ENCODE assay signal across 18 cellular contexts in genomic region chr1:226975909-226976670, GRCh38. TPM values are rescaled to one million over a fixed set of nuclear protein-coding genes. Genes with fewer than 3 reads are reported as not detected.
DNase-seq lines count a peak whose midpoint lies in the region; ATAC-seq and TF ChIP-seq lines count a peak whose summit lies in the region.
"Had no signal": no experiment of that assay in that cellular context is flagged by ENCODE, and none has a peak within 500 bp of the region (broad histone marks: within the 10 kb centered on the region; RNA-seq: fewer than 3 reads in every experiment).

No MANE protein-coding gene starts in this region.

- H3K9me1 ChIP-seq in IMR-90 (ENCODE audit: insufficient read depth, low read length): no peaks in the 10 kb centered on the region

- TF ChIP-seq POLR2A in IMR-90 (IDR thresholded peaks at IDR 0.05; ENCODE audit: low read depth, low read length) (no peak), adrenal gland (IDR thresholded peaks at IDR 0.05) (no peak), prostate gland (IDR thresholded peaks at IDR 0.05) (no peak)

- no peak overlapping the region for H4K8ac ChIP-seq in IMR-90 (ENCODE audit: low read depth in 2 of 2, low read length in 2 of 2)

- no peak overlapping the region for H2BK20ac ChIP-seq in IMR-90 (ENCODE audit: low read depth, low read length)

- H3K27me3 ChIP-seq in IMR-90 (ENCODE audit: control insufficient read depth, insufficient read depth, low read length) (no peaks in the 10 kb centered on the region), adrenal gland (no peaks in the 10 kb centered on the region), right cardiac atrium (ENCODE audit: control insufficient read depth, insufficient read depth) (no peaks in the 10 kb centered on the region), prostate gland (replicated peaks; ENCODE audit: insufficient read depth) (no peaks in the 10 kb centered on the region)

- intact Hi-C loops in IMR-90 (cut with micrococcal nuclease): no loop called here
- intact Hi-C loops in adrenal gland (cut with DNase I): no loop called here
- intact Hi-C loops in right cardiac atrium (cut with DNase I): no loop called here
- intact Hi-C loops in prostate gland (cut with DNase I): no loop called here

- H4K20me1 ChIP-seq in IMR-90 (ENCODE audit: insufficient read depth, low read length): no peaks in the 10 kb centered on the region

- in situ Hi-C loops in IMR-90 (cut with MboI; ENCODE audit: low sequenced_read_pairs): no loop called here

- H2AFZ ChIP-seq in IMR-90 (replicated peaks; ENCODE audit: low read length, poor library complexity): no peak overlapping the region

- H3K4me2 ChIP-seq in IMR-90 (ENCODE audit: low read depth, low read length): no peak overlapping the region

- TF ChIP-seq CTCF in IMR-90 (conservative IDR thresholded peaks at IDR 0.05; ENCODE audit: low read depth, low read length) (no peak), adrenal gland (IDR thresholded peaks at IDR 0.05) (no peak), prostate gland (IDR thresholded peaks at IDR 0.05) (no peak)

- no peak overlapping the region for H2AK5ac ChIP-seq in IMR-90 (ENCODE audit: low read depth, low read length)

- no peak overlapping the region for H3K27ac ChIP-seq in IMR-90 (ENCODE audit: insufficient read depth, low read length)
- peak overlapping the region in 3 of 5 donors; percentile 13 to 95 (median 86) for H3K27ac ChIP-seq in adrenal gland
- peak overlapping the region; percentile 1 for H3K27ac ChIP-seq in right cardiac atrium (ENCODE audit: low read length)
- no peak overlapping the region for H3K27ac ChIP-seq in prostate gland

- CTCF ChIA-PET in IMR-90 (lab: Yijun Ruan, JAX): no interaction called here

- H3K36me3 ChIP-seq in IMR-90 (ENCODE audit: control insufficient read depth, insufficient read depth, low read length) (no peaks in the 10 kb centered on the region), adrenal gland (replicated peaks in 1 of 2) (peaks cover 0 to 42% of the 10 kb centered on the region in 2 donors), prostate gland (no peaks in the 10 kb centered on the region)

- H2BK120ac ChIP-seq in IMR-90 (ENCODE audit: low read depth, low read length): no peak overlapping the region

- no peak overlapping the region for H3K18ac ChIP-seq in IMR-90 (ENCODE audit: low read depth, low read length)

- no peak overlapping the region for H2BK5ac ChIP-seq in IMR-90 (ENCODE audit: low read depth, low read length, poor library complexity, severe bottlenecking)

- no peak overlapping the region for H2BK15ac ChIP-seq in IMR-90 (ENCODE audit: low read depth, low read length)

- H3K9me3 ChIP-seq in IMR-90 (ENCODE audit: control insufficient read depth, insufficient read depth, low read length): peaks cover 5% of the 10 kb centered on the region
- H3K9me3 ChIP-seq in adrenal gland (replicated peaks in 1 of 3): no peaks in the 10 kb centered on the region
- no peaks in the 10 kb centered on the region for H3K9me3 ChIP-seq in right cardiac atrium (ENCODE audit: control insufficient read depth, low read length)
- H3K9me3 ChIP-seq in prostate gland: no peaks in the 10 kb centered on the region

- H3K9ac ChIP-seq in IMR-90 (ENCODE audit: low read depth, low read length): no peak overlapping the region

- H2AK9ac ChIP-seq in IMR-90 (replicated peaks; ENCODE audit: low read depth, low read length, poor library complexity): peak overlapping the region; percentile 16

- peaks cover 14% of the 10 kb centered on the region; the same call in 1 of the 2 replicates for H3K4me1 ChIP-seq in IMR-90 (ENCODE audit: control insufficient read depth, insufficient read depth, low read length)
- peaks cover 52 to 60% of the 10 kb centered on the region in 2 donors for H3K4me1 ChIP-seq in adrenal gland (replicated peaks in 1 of 2)
- peaks cover 37% of the 10 kb centered on the region for H3K4me1 ChIP-seq in right cardiac atrium (ENCODE audit: control insufficient read depth, insufficient read depth, low read length)
- H3K4me1 ChIP-seq in prostate gland (replicated peaks): peaks cover 10% of the 10 kb centered on the region

- no peak overlapping the region for H3K14ac ChIP-seq in IMR-90 (replicated peaks; ENCODE audit: low read depth, low read length)

- dilution Hi-C loops in IMR-90 (cut with HindIII; ENCODE audit: low sequenced_read_pairs, unreplicated experiment): no loop called here

- no peak for ATAC-seq in IMR-90 (ENCODE audit: low read depth)
- no peak for ATAC-seq in right cardiac atrium
- no peak for ATAC-seq in HG02852 (IDR thresholded peaks at IDR 0.05; ENCODE audit: unreplicated experiment)
- ATAC-seq: HCT116; sciatic nerve; stimulated activated naive CD8-positive, alpha-beta T cell treated with anti-CD3 and anti-CD28 coated beads, Interleukin-15, Interleukin-2, amounts not matched to agents 100 U/mL and 50 U/mL, for 24 hours had no signal

- no peak overlapping the region for H3K23ac ChIP-seq in IMR-90 (ENCODE audit: low read depth, low read length)

- H4K5ac ChIP-seq in IMR-90 (ENCODE audit: low read depth, low read length): no peak overlapping the region

- no peak for DNase-seq in IMR-90
- DNase-seq in adrenal gland: peak in 2 of 7 donors; percentile 16 to 48
- DNase-seq in right cardiac atrium: no peak
- peak; percentile 48 for DNase-seq in pons (ENCODE audit: low spot score)
- DNase-seq in prostate gland (ENCODE audit: low spot score): no peak
- no peak for DNase-seq in COLO668 (lab: John Stamatoyannopoulos, UW; ENCODE audit: unreplicated experiment)
- DNase-seq: activated CD4-positive, alpha-beta T cell treated with anti-CD3 and anti-CD28 coated beads for 48 hours; activated effector memory CD4-positive, alpha-beta T cell treated with anti-CD3 and anti-CD28 coated beads, Interleukin-2, amount 50 U/mL, for 16 hours; CD8-positive, alpha-beta memory T cell; DMS79; NCI-H187 treated with DMSO at 0.1 percent for 48 hours; NCI-H526 treated with DMSO at 0.1 percent for 48 hours; SHP77; stimulated activated naive CD8-positive, alpha-beta T cell treated with anti-CD3 and anti-CD28 coated beads, Interleukin-15, Interleukin-2, amounts not matched to agents 100 U/mL and 50 U/mL, for 24 hours; trophoblast cell had no signal

- H4K91ac ChIP-seq in IMR-90 (ENCODE audit: insufficient read depth, low read depth, low read length): no peak overlapping the region

- POLR2A ChIA-PET in IMR-90 (lab: Charles Lee; ENCODE audit: unreplicated experiment): no interaction called here

- WGBS in IMR-90 (ENCODE audit: extremely low coverage in 2 of 2, insufficient read length in 1 of 2), 2 experiments: 100% methylated on average over 8 of the region's 45 CpGs; no CpG with 5 or more reads in 1 of the 2 experiments
- 93 to 97% (median 96%) methylated on average over 7 to 42 of the region's 45 CpGs for WGBS in adrenal gland, 4 donors
- 98% methylated on average over 40 of the region's 45 CpGs for WGBS in right cardiac atrium
- 93% methylated on average over 45 of the region's 45 CpGs for WGBS in prostate gland

- H3K4ac ChIP-seq in IMR-90 (ENCODE audit: low read depth, low read length): no peak overlapping the region

- BruUV-seq in IMR-90 (replicated peaks; lab: Mats Ljungman, UMichigan): no TSS peak

- no peak for TF ChIP-seq RAD21 in IMR-90 (IDR thresholded peaks at IDR 0.05; ENCODE audit: low read length)

- H3K56ac ChIP-seq in IMR-90 (ENCODE audit: extremely low read depth, insufficient read depth, low read length): no peak overlapping the region

- no peak overlapping the region for H3K4me3 ChIP-seq in IMR-90 (ENCODE audit: insufficient read depth, low read depth, low read length)
- H3K4me3 ChIP-seq in adrenal gland: no peak overlapping the region
- H3K4me3 ChIP-seq in right cardiac atrium (ENCODE audit: low read length): no peak overlapping the region
- H3K4me3 ChIP-seq in prostate gland: no peak overlapping the region

- H3K79me1 ChIP-seq in IMR-90 (ENCODE audit: low read depth in 1 of 2, low read length in 2 of 2): no peaks in the 10 kb centered on the region

TF ChIP-seq in IMR-90, 13 proteins besides CTCF, POLR2A, EP300 and RAD21 (continues in another document):
- TF ChIP-seq SMC3 (IDR thresholded peaks at IDR 0.05; ENCODE audit: low read depth, low read length) (no peak), NFE2L2 (IDR thresholded peaks at IDR 0.05; ENCODE audit: low read depth, low read length) (no peak), RFX5 (IDR thresholded peaks at IDR 0.05; ENCODE audit: low read depth, low read length) (no peak), ELK1 (IDR thresholded peaks at IDR 0.05; ENCODE audit: borderline replicate concordance, low read depth, low read length) (no peak), RCOR1 (IDR thresholded peaks at IDR 0.05; ENCODE audit: insufficient replicate concordance, low read length) (no peak), CHD1 (IDR thresholded peaks at IDR 0.05; ENCODE audit: low read depth, low read length) (no peak), MAFK (IDR thresholded peaks at IDR 0.05; ENCODE audit: low read depth, low read length) (no peak), USF2 (IDR thresholded peaks at IDR 0.05; ENCODE audit: low read depth, low read length) (no peak), CEBPB (IDR thresholded peaks at IDR 0.05; ENCODE audit: low read depth, low read length) (no peak), MAZ (IDR thresholded peaks at IDR 0.05; ENCODE audit: borderline replicate concordance, low read depth, low read length) (no peak)

RNA-seq across cellular contexts. Expression of gene COQ8A, which starts 36.0 kb away (rescaled TPM):
- total RNA-seq in IMR-90 (2012; rRNA removed): 3.3 and 3.8 TPM in 2 replicates
- 5.8 and 6.1 TPM in 2 replicates for polyA plus RNA-seq in IMR-90 (2012; rRNA removed)
- 4.5 and 6.1 TPM in 2 replicates for polyA plus RNA-seq in IMR-90 (2012; cell fraction: cytosol; rRNA removed)
- 13.1 and 19.4 TPM in 2 replicates for polyA plus RNA-seq in IMR-90 (2012; cell fraction: nucleus; rRNA removed; ENCODE audit: low replicate concordance)
- total RNA-seq in adrenal gland: 100 to 1,000 TPM in 7 of 8 donors, 10 to 100 TPM in 1; 30.1 to 990 (median 609) TPM
- polyA plus RNA-seq in adrenal gland: 100 to 1,000 TPM in 2 of 3 donors, 10 to 100 TPM in 1; 33.8 to 453 (median 261) TPM
- 100 to 1,000 TPM; 130 to 238 (median 203) TPM for total RNA-seq in right cardiac atrium
- polyA plus RNA-seq in right cardiac atrium: 198 TPM
- total RNA-seq in prostate gland: 10 to 100 TPM; 61.8 to 66.1 TPM

Comparison
In these comparisons a context has a peak if more than half of its experiments do, and no peak if none do; other contexts are left out.
1. H3K27ac ChIP-seq: peak in adrenal gland (3 of 5) and right cardiac atrium (single experiment); none in IMR-90 (single experiment) and prostate gland (0 of 2).